In the genomic region with DNA sequence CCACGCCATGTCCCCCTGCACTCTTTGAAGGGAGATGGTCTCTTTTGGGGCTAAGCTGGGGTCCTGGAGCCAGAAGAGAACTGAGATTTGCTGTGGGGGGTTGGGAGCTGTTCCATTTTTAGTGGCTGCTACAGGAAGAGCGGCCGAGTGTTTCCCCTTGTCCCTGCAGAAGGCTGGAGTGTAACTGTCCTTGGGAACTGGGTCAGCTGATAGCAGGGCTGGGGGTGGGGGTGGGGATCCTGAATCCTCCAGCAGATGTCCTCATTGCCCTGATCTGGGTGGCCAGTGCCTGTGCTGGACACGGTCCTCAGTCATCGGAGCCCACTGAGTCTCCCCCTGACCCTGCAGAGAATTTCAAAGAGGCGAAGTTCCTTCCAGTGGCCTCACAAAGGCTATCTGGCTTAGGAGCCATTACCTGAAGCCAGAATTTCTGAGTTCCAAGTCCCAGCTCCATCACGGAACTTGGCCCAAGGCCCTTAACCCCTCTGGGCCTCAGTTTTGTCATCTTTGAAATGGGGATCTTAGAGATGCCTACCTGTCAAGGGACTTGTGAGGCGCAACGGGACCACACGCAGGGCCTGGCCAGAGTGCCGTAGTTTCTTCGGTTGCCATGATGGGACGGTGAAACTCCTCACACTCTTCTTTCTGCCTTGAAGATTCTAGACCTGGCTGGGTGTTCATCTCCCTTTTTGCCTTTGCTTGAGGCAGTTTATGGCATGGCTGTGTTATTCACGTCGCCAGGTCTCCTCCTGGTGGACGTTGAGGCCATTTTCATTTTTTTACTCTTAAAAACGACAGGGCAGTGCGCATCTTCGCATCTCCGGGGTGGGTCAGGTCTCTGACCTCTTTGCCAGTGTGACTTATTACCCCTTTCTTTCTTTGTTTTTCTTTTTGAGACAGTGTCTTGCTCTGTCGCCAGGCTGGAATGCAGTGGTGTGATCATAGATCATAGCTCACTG, we compare ENCODE assay signal across 7 cellular contexts. TPM values are rescaled to one million over a fixed set of nuclear protein-coding genes. Genes with fewer than 3 reads are reported as not detected.
A peak's percentile ranks its signal among the peaks of the same experiment; 100 is the strongest.
DNase-seq lines count a peak whose midpoint lies in the region; ATAC-seq and TF ChIP-seq lines count a peak whose summit lies in the region.

No MANE protein-coding gene starts in this region.

- TF ChIP-seq CTCF in right atrium auricular region (IDR thresholded peaks at IDR 0.05): peak in 1 of 2 donors; percentile 61

- H3K36me3 ChIP-seq in HUES64 (ENCODE audit: insufficient read depth, low read length): peaks cover 25% of the 10 kb centered on the region
- H3K36me3 ChIP-seq in right atrium auricular region: peaks cover 28% of the 10 kb centered on the region

- H3K4me1 ChIP-seq in HUES64 (ENCODE audit: insufficient read depth, low read length) (0 out of 2 replicates have a peak, but pooled peaks cover 5% of the 10 kb centered on the region), right atrium auricular region (peaks cover 0 to 60% of the 10 kb centered on the region in 2 donors)

- H3K9ac ChIP-seq in HUES64 (ENCODE audit: low read depth, low read length): 0 out of 2 replicates have a peak overlapping the region, but pooled peaks have one; percentile 22

- H3K9me3 Mint-ChIP-seq in activated T-helper 2 cell treated with anti-CD3 and anti-CD28 coated beads, Interferon-gamma antibody, Interleukin-2, Interleukin-4, amounts not matched to agents 10 μg/mL and 5 μg/mL and 100 μg/mL, durations not matched to agents 14 hours and 24 hours and 36 hours: no peaks in the 10 kb centered on the region

- H3K27me3 Mint-ChIP-seq in activated T-helper 2 cell treated with anti-CD3 and anti-CD28 coated beads, Interferon-gamma antibody, Interleukin-2, Interleukin-4, amounts not matched to agents 10 μg/mL and 5 μg/mL and 100 μg/mL, durations not matched to agents 14 hours and 24 hours and 36 hours (ENCODE audit: low read depth): no peaks in the 10 kb centered on the region

- peaks cover 34% of the 10 kb centered on the region for H3K36me3 Mint-ChIP-seq in activated T-helper 2 cell treated with anti-CD3 and anti-CD28 coated beads, Interferon-gamma antibody, Interleukin-2, Interleukin-4, amounts not matched to agents 10 μg/mL and 5 μg/mL and 100 μg/mL, durations not matched to agents 14 hours and 24 hours and 36 hours (ENCODE audit: low read depth)

- H3K27me3 ChIP-seq in HUES64 (ENCODE audit: insufficient read depth, low read length): no peaks in the 10 kb centered on the region
- H3K27me3 ChIP-seq in right atrium auricular region: no peaks in the 10 kb centered on the region

- ATAC-seq in HG03097 (IDR thresholded peaks at IDR 0.05; ENCODE audit: low FRiP score, unreplicated experiment): no peak

- no peaks in the 10 kb centered on the region for H3K9me3 ChIP-seq in HUES64 (ENCODE audit: insufficient read depth, low read depth, low read length)
- H3K9me3 ChIP-seq in right atrium auricular region: no peaks in the 10 kb centered on the region

- 86% methylated on average over 21 of the region's 21 CpGs for WGBS in HUES64

- H3K27ac Mint-ChIP-seq in activated T-helper 2 cell treated with anti-CD3 and anti-CD28 coated beads, Interferon-gamma antibody, Interleukin-2, Interleukin-4, amounts not matched to agents 10 μg/mL and 5 μg/mL and 100 μg/mL, durations not matched to agents 14 hours and 24 hours and 36 hours: peak overlapping the region; percentile 45

- no peak overlapping the region for H3K4me3 Mint-ChIP-seq in activated T-helper 2 cell treated with anti-CD3 and anti-CD28 coated beads, Interferon-gamma antibody, Interleukin-2, Interleukin-4, amounts not matched to agents 10 μg/mL and 5 μg/mL and 100 μg/mL, durations not matched to agents 14 hours and 24 hours and 36 hours (ENCODE audit: low read depth)

- H3K4me1 Mint-ChIP-seq in activated T-helper 2 cell treated with anti-CD3 and anti-CD28 coated beads, Interferon-gamma antibody, Interleukin-2, Interleukin-4, amounts not matched to agents 10 μg/mL and 5 μg/mL and 100 μg/mL, durations not matched to agents 14 hours and 24 hours and 36 hours (ENCODE audit: low read depth): peaks cover 18% of the 10 kb centered on the region

- DNase-seq in activated T-helper 2 cell treated with anti-CD3 and anti-CD28 coated beads, Interferon-gamma antibody, Interleukin-2, Interleukin-4, amounts not matched to agents 10 μg/mL and 5 μg/mL and 100 μg/mL, durations not matched to agents 14 hours and 24 hours and 36 hours (ENCODE audit: low spot score): no peak
- DNase-seq in right atrium auricular region (ENCODE audit: low spot score) (peak; percentile 79), retina (peak; percentile 86), COLO668 (lab: John Stamatoyannopoulos, UW; ENCODE audit: unreplicated experiment) (no peak), ecto neural progenitor cell (ENCODE audit: low spot score) (no peak)

- H3K27ac ChIP-seq in HUES64 (ENCODE audit: low read depth, low read length): peak overlapping the region; percentile 25; the same call in 1 of the 2 replicates
- H3K27ac ChIP-seq in right atrium auricular region: peak overlapping the region; percentile 93 to 95

- intact Hi-C loops in activated T-helper 2 cell treated with anti-CD3 and anti-CD28 coated beads, Interferon-gamma antibody, Interleukin-2, Interleukin-4, amounts not matched to agents 10 μg/mL and 5 μg/mL and 100 μg/mL, durations not matched to agents 14 hours and 24 hours and 36 hours (cut with micrococcal nuclease): loop anchor here (1.0 kb wide), 1 partner anchor 53 kb away; no protein-coding TSS in a partner anchor

- H3K4me3 ChIP-seq in HUES64 (ENCODE audit: low read length) (no peak overlapping the region), right atrium auricular region (peak overlapping the region; percentile 5 to 28)

RNA-seq across cellular contexts. Expression of gene DNM2, which starts 51.9 kb away (rescaled TPM):
- 70.7 TPM for polyA plus RNA-seq in HUES64 (2013, experiment 1 of 2)
- 67.0 TPM for polyA plus RNA-seq in HUES64 (2013, experiment 2 of 2)
- 185 and 198 TPM in 2 replicates for total RNA-seq in activated T-helper 2 cell treated with anti-CD3 and anti-CD28 coated beads, Interferon-gamma antibody, Interleukin-2, Interleukin-4, amounts not matched to agents 10 μg/mL and 5 μg/mL and 100 μg/mL, durations not matched to agents 14 hours and 24 hours and 36 hours
- 100 to 1,000 TPM; 111 to 144 TPM for total RNA-seq in right atrium auricular region

Comparison
In these comparisons a context has a peak if more than half of its experiments do, and no peak if none do; other contexts are left out.
1. DNase-seq: peak in right atrium auricular region (single experiment) and retina (single experiment); none in activated T-helper 2 cell treated with anti-CD3 and anti-CD28 coated beads, Interferon-gamma antibody, Interleukin-2, Interleukin-4, amounts not matched to agents 10 μg/mL and 5 μg/mL and 100 μg/mL, durations not matched to agents 14 hours and 24 hours and 36 hours (single experiment), COLO668 (single experiment) and ecto neural progenitor cell (single experiment).